ENCODE assay signal across 18 cellular contexts in the genomic region with DNA sequence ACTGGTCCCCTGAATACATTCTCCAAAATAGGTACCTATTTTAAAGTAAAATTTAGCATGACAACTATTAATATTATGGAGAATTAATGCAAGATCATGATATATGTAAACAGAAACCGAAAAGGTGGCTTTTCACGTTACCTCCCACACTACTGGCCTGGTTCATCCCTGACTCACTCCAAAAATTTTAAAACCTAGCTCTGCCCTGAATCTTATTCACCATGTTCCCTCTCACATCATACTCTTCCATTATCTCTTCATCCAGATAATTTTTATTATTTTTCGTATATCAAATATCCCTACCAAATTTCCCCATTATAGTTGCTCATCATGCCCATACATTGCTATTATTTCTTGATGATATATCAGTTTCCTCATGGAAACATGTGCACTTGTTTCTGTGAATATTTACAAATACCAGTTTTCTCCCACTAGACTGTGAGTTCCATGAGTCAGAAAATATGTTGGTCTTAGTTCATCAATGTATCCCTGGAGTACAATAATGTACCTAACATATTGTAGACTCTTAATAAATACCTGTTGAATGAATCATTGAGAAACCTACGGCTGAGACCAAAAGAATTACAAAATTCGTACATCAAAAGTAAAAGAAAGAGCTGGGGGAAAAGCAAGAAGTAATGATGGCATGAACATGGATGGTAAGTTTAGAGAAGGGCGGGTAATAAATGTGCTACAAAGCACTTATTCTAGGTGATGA.
DNase-seq lines count a peak whose midpoint lies in the region; ATAC-seq and TF ChIP-seq lines count a peak whose summit lies in the region.
"Had no signal": no experiment of that assay in that cellular context is flagged by ENCODE, and none has a peak within 500 bp of the region (broad histone marks: within the 10 kb centered on the region; RNA-seq: fewer than 3 reads in every experiment).

No MANE protein-coding gene starts in this region.

- DNase-seq in HFFc6 = no peak
- DNase-seq in PC-3 = peak; percentile 85
- peak; percentile 1 for DNase-seq in choroid plexus epithelial cell (ENCODE audit: low read depth)
- peak; percentile 32 for DNase-seq in skeletal muscle cell (ENCODE audit: low read depth)
- no peak for DNase-seq in SW480 (ENCODE audit: low spot score)
- DNase-seq in heart right ventricle = no peak
- DNase-seq: CD8-positive, alpha-beta T cell; DMS 273 treated with DMSO at 0.1 percent for 48 hours; KBM-7; MG63; NCI-H1105; NCI-H187; NCI-H446 treated with DMSO at 0.1 percent for 48 hours; NCI-H748 treated with DMSO at 0.1 percent for 48 hours; SHP77 treated with DMSO at 0.1 percent for 48 hours had no signal

- no peak overlapping the region for H2AFZ ChIP-seq in PC-3 (ENCODE audit: low read length)

- no TSS peak for BruUV-seq in PC-3 (replicated peaks; lab: Mats Ljungman, UMichigan)

- H3K36me3 ChIP-seq in PC-3 (ENCODE audit: low read depth, low read length) (no peaks in the 10 kb centered on the region), heart right ventricle (no peaks in the 10 kb centered on the region)
- H3K36me3 ChIP-seq: HAP-1, MG63 had no signal

- CTCF ChIA-PET in PC-3 (lab: Charles Lee) = interaction anchor here (0.6 kb wide), 1 partner anchor 206 kb away, joined by 3 read pairs; no protein-coding TSS in a partner anchor

- peak overlapping the region; percentile 45; the same call in 1 of the 2 replicates for H3K4me3 Mint-ChIP-seq in HFFc6
- H3K4me3 Mint-ChIP-seq: CD8-positive, alpha-beta T cell had no signal

- ATAC-seq in PC-3 (peak; percentile 47), heart right ventricle (no peak), GM19035 (IDR thresholded peaks at IDR 0.05; ENCODE audit: unreplicated experiment) (no peak)
- ATAC-seq: CD8-positive, alpha-beta T cell; Panc1 had no signal

- H3K27me3 Mint-ChIP-seq in HFFc6 (ENCODE audit: insufficient read depth) = no peaks in the 10 kb centered on the region; the same call in 1 of the 2 replicates

- H3K4me3 ChIP-seq in PC-3 (ENCODE audit: low read length) (peak overlapping the region; percentile 37), choroid plexus epithelial cell (ENCODE audit: low read depth, low read length) (no peak overlapping the region), skeletal muscle cell (ENCODE audit: low read depth, low read length) (no peak overlapping the region), heart right ventricle (no peak overlapping the region)
- H3K4me3 ChIP-seq: HAP-1, MG63 had no signal

- intact Hi-C loops in PC-3 (cut with micrococcal nuclease) = loop anchor here (2.0 to 10.0 kb wide), 2 partner anchors 49 to 173 kb away; no protein-coding TSS in a partner anchor
- intact Hi-C loops in heart right ventricle (cut with DNase I) = no loop called here

- H3K27ac Mint-ChIP-seq in HFFc6 = peak overlapping the region; percentile 25; the same call in 1 of the 2 replicates
- H3K27ac Mint-ChIP-seq: CD8-positive, alpha-beta T cell had no signal

- peaks cover 16% of the 10 kb centered on the region; the same call in 1 of the 2 replicates for H3K36me3 Mint-ChIP-seq in HFFc6 (ENCODE audit: low read depth)
- H3K36me3 Mint-ChIP-seq: CD8-positive, alpha-beta T cell had no signal

- no peaks in the 10 kb centered on the region for H3K79me2 ChIP-seq in PC-3 (ENCODE audit: low read length)

- H3K4me2 ChIP-seq in PC-3 (ENCODE audit: low read length) = peak overlapping the region; percentile 58

- POLR2A ChIA-PET in PC-3 (lab: Charles Lee; ENCODE audit: unreplicated experiment) = no interaction called here

- H3K27me3 ChIP-seq in PC-3 (ENCODE audit: low read length) = no peaks in the 10 kb centered on the region
- no peaks in the 10 kb centered on the region for H3K27me3 ChIP-seq in heart right ventricle
- H3K27me3 ChIP-seq: MG63 had no signal

- peaks cover 13% of the 10 kb centered on the region for H3F3A ChIP-seq in PC-3 (ENCODE audit: low read length, unreplicated experiment)

- H4K20me1 ChIP-seq in PC-3 (ENCODE audit: low read length) = no peaks in the 10 kb centered on the region

- H3K4me1 ChIP-seq in PC-3 (ENCODE audit: insufficient read depth, low read length) (peaks cover 59% of the 10 kb centered on the region), heart right ventricle (no peaks in the 10 kb centered on the region)
- H3K4me1 ChIP-seq: HAP-1 had no signal

- peaks cover 5% of the 10 kb centered on the region; the same call in 1 of the 2 replicates for H3K9me3 Mint-ChIP-seq in HFFc6
- H3K9me3 Mint-ChIP-seq: CD8-positive, alpha-beta T cell had no signal

- H3K4me1 Mint-ChIP-seq in HFFc6 (ENCODE audit: low read depth) = peaks cover 56% of the 10 kb centered on the region

- no peaks in the 10 kb centered on the region for H3K9me2 ChIP-seq in PC-3 (replicated peaks; ENCODE audit: low read length)

- no peak for TF ChIP-seq CTCF in HFFc6 (IDR thresholded peaks at IDR 0.05)
- no peak for TF ChIP-seq CTCF in PC-3 (conservative IDR thresholded peaks at IDR 0.05; ENCODE audit: low read depth, low read length)
- TF ChIP-seq CTCF in choroid plexus epithelial cell (conservative IDR thresholded peaks at IDR 0.05; ENCODE audit: low read depth, low read length) = no peak
- TF ChIP-seq CTCF in heart right ventricle (IDR thresholded peaks at IDR 0.05) = no peak

- peak overlapping the region; percentile 71 for H3K9ac ChIP-seq in PC-3 (ENCODE audit: low read length)

- peak overlapping the region; percentile 97 for H3K27ac ChIP-seq in PC-3 (ENCODE audit: low read length)
- H3K27ac ChIP-seq in heart right ventricle = no peak overlapping the region

- 90 to 94% methylated on average over 6 of the region's 6 CpGs for WGBS in heart right ventricle, 2 donors

- H3K9me3 ChIP-seq in PC-3 (ENCODE audit: low read length) (no peaks in the 10 kb centered on the region), heart right ventricle (peaks cover 0 to 10% (median 0%) of the 10 kb centered on the region in 11 donors)
- H3K9me3 ChIP-seq: HAP-1, MG63 had no signal

Comparison
In these comparisons a context has a peak if more than half of its experiments do, and no peak if none do; other contexts are left out.
1. DNase-seq: peak in PC-3 (single experiment), choroid plexus epithelial cell (single experiment) and skeletal muscle cell (single experiment); none in HFFc6 (single experiment), SW480 (single experiment) and heart right ventricle (0 of 2).